6 cellular contexts compared by ENCODE assay signal in the genomic region with DNA sequence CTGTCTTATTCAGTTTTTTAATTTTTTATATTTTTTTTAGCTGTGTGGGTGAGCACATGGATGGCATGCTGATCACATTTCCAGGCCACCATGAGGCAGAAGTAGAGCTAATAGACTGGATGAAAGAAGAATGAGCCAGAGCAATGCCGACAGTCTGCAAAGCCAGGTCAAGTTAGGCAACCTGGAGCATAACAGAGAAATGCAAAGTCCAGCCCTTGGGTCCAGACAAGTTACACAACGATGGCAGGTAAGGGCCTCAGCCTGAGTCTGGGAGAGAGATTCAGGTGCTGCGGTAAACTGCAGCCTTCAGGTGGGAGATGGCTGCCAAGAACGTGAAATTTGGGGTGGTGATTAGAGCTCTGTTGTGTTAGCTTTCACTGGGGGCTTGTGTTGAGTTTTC.
"Had no signal": no experiment of that assay in that cellular context is flagged by ENCODE, and none has a peak within 500 bp of the region (broad histone marks: within the 10 kb centered on the region; RNA-seq: fewer than 3 reads in every experiment).

No MANE protein-coding gene starts in this region.

- H3K9me3 ChIP-seq: HAP-1 had no signal

- DNase-seq: GM23248, GOT3, H7, HFFc6 had no signal

- H3K27ac ChIP-seq: GM23248 had no signal

- ATAC-seq: HCT116 had no signal

- H3K4me3 ChIP-seq: GM23248, HAP-1 had no signal

- H3K36me3 ChIP-seq: HAP-1 had no signal

- H3K9ac ChIP-seq: GM23248 had no signal

- H2AFZ ChIP-seq: GM23248 had no signal
